ENCODE assay signal across 1 cellular context in genomic region chr4:47567511-47567910, GRCh38.
TF ChIP-seq lines count a peak whose summit lies in the region.

No MANE protein-coding gene starts in this region.

TF ChIP-seq in K562, 482 proteins besides CTCF, POLR2A, EP300 and RAD21 (continued from another document):
- TF ChIP-seq ARID4B (CRISPR knock-in tag; IDR thresholded peaks at IDR 0.05) (no peak), PKNOX1 (IDR thresholded peaks at IDR 0.05) (no peak), ZNF140 (CRISPR knock-in tag; IDR thresholded peaks at IDR 0.05) (no peak), SIN3B (IDR thresholded peaks at IDR 0.05; ENCODE audit: low read depth) (no peak), ZBTB34 (CRISPR knock-in tag; IDR thresholded peaks at IDR 0.05) (no peak), ZBED1 (IDR thresholded peaks at IDR 0.05) (no peak), MCM5 (IDR thresholded peaks at IDR 0.05; ENCODE audit: low read depth) (no peak), HDAC3 (IDR thresholded peaks at IDR 0.05; ENCODE audit: borderline replicate concordance, partially characterized antibody) (no peak), SMAD2 (IDR thresholded peaks at IDR 0.05; ENCODE audit: low read depth, low read length) (no peak), CREM (IDR thresholded peaks at IDR 0.05; ENCODE audit: low read depth) (no peak), CHD4 (IDR thresholded peaks at IDR 0.05; ENCODE audit: insufficient read depth, insufficient replicate concordance, low read depth, low read length, poor library complexity, severe bottlenecking) (no peak), RBM25 (IDR thresholded peaks at IDR 0.05; ENCODE audit: low read depth, low read length, severe bottlenecking) (no peak)
TF ChIP-seq in K562: peak in this region for 0.
